ENCODE assay signal across 20 cellular contexts in genomic region chr20:38523697-38524096, GRCh38. TPM values are rescaled to one million over a fixed set of nuclear protein-coding genes. Genes with fewer than 3 reads are reported as not detected.
DNase-seq lines count a peak whose midpoint lies in the region; ATAC-seq and TF ChIP-seq lines count a peak whose summit lies in the region.
"Had no signal": no experiment of that assay in that cellular context is flagged by ENCODE, and none has a peak within 500 bp of the region (broad histone marks: within the 10 kb centered on the region; RNA-seq: fewer than 3 reads in every experiment).

No MANE protein-coding gene starts in this region.

- no peaks in the 10 kb centered on the region for H3K4me1 ChIP-seq in lower lobe of right lung
- H3K4me1 ChIP-seq: heart left ventricle had no signal

- TF ChIP-seq CTCF in AG10803 (conservative IDR thresholded peaks at IDR 0.05; ENCODE audit: low read length) (no peak), HFFc6 (IDR thresholded peaks at IDR 0.05) (no peak), foreskin fibroblast (IDR thresholded peaks at IDR 0.05; ENCODE audit: low read depth, low read length) (no peak), WTC11 (IDR thresholded peaks at IDR 0.05) (no peak), lower lobe of right lung (IDR thresholded peaks at IDR 0.05) (no peak)

- no peak overlapping the region for H3K27ac ChIP-seq in lower lobe of right lung
- H3K27ac ChIP-seq: heart left ventricle had no signal

- ATAC-seq in WTC11 = no peak
- ATAC-seq in lower lobe of right lung = no peak
- ATAC-seq in GM21576 (IDR thresholded peaks at IDR 0.05; ENCODE audit: unreplicated experiment) = no peak
- ATAC-seq: heart left ventricle had no signal

- H3K36me3 Mint-ChIP-seq in HFFc6 (ENCODE audit: low read depth) (peaks cover 43% of the 10 kb centered on the region), WTC11 (peaks cover 30% of the 10 kb centered on the region)

- intact Hi-C loops in lower lobe of right lung (cut with DNase I) = no loop called here

- DNase-seq in AG10803 (ENCODE audit: low read depth) (peak; percentile 47), HFFc6 (peak; percentile 57), astrocyte of the hippocampus (ENCODE audit: low read depth, low spot score) (peak; percentile 21), foreskin fibroblast (peak; percentile 45 to 75), amygdala (lab: John Stamatoyannopoulos, UW) (no peak), WTC11 (ENCODE audit: low spot score) (no peak), lower lobe of right lung (no peak)
- DNase-seq: activated CD4-positive, alpha-beta T cell treated with anti-CD3 and anti-CD28 coated beads, Interleukin-2, amount 10 ng/mL, durations not matched to agents 7 days and 5 days; aorta; C1 segment of cervical spinal cord; DMS79 treated with DMSO at 0.1 percent for 48 hours; effector CD8-positive, alpha-beta T cell; heart left ventricle; NCI-H2081; NCI-H774; Right ventricle myocardium superior had no signal

- no peaks in the 10 kb centered on the region for H3K9me3 Mint-ChIP-seq in HFFc6
- H3K9me3 Mint-ChIP-seq in WTC11 = no peaks in the 10 kb centered on the region
- H3K9me3 Mint-ChIP-seq: activated CD4-positive, alpha-beta T cell treated with anti-CD3 and anti-CD28 coated beads, Interleukin-2, amount 10 ng/mL, durations not matched to agents 7 days and 5 days had no signal

- H3K4me3 ChIP-seq in AG10803 (ENCODE audit: low read length) (no peak overlapping the region), foreskin fibroblast (ENCODE audit: low read depth in 1 of 2, low read length in 2 of 2) (no peak overlapping the region), lower lobe of right lung (no peak overlapping the region)
- H3K4me3 ChIP-seq: heart left ventricle had no signal

- POLR2A ChIA-PET in WTC11 (lab: Charles Lee) = no interaction called here

- H3K4me1 Mint-ChIP-seq in HFFc6 (ENCODE audit: low read depth) (peaks cover 21% of the 10 kb centered on the region), WTC11 (peaks cover 5% of the 10 kb centered on the region; the same call in 1 of the 2 replicates)
- H3K4me1 Mint-ChIP-seq: activated CD4-positive, alpha-beta T cell treated with anti-CD3 and anti-CD28 coated beads, Interleukin-2, amount 10 ng/mL, durations not matched to agents 7 days and 5 days had no signal

- peak overlapping the region; percentile 16 for H3K27ac Mint-ChIP-seq in HFFc6
- no peak overlapping the region for H3K27ac Mint-ChIP-seq in WTC11
- H3K27ac Mint-ChIP-seq: activated CD4-positive, alpha-beta T cell treated with anti-CD3 and anti-CD28 coated beads, Interleukin-2, amount 10 ng/mL, durations not matched to agents 7 days and 5 days; progenitor cell of endocrine pancreas had no signal

- H3K27me3 Mint-ChIP-seq in HFFc6 (ENCODE audit: insufficient read depth) (no peaks in the 10 kb centered on the region), WTC11 (ENCODE audit: low read depth) (no peaks in the 10 kb centered on the region)
- H3K27me3 Mint-ChIP-seq: activated CD4-positive, alpha-beta T cell treated with anti-CD3 and anti-CD28 coated beads, Interleukin-2, amount 10 ng/mL, durations not matched to agents 7 days and 5 days; progenitor cell of endocrine pancreas had no signal

- peaks cover 89% of the 10 kb centered on the region for H3K36me3 ChIP-seq in lower lobe of right lung

- peak overlapping the region; percentile 6 for H3K4me3 Mint-ChIP-seq in HFFc6
- H3K4me3 Mint-ChIP-seq in WTC11 = no peak overlapping the region
- H3K4me3 Mint-ChIP-seq: activated CD4-positive, alpha-beta T cell treated with anti-CD3 and anti-CD28 coated beads, Interleukin-2, amount 10 ng/mL, durations not matched to agents 7 days and 5 days had no signal

- H3K9me3 ChIP-seq in lower lobe of right lung = no peaks in the 10 kb centered on the region
- H3K9me3 ChIP-seq: heart left ventricle had no signal

- no peaks in the 10 kb centered on the region for H3K27me3 ChIP-seq in lower lobe of right lung (ENCODE audit: low read depth)
- H3K27me3 ChIP-seq: heart left ventricle had no signal

- CTCF ChIA-PET in WTC11 (lab: Charles Lee) = interaction anchor here (1.0 kb wide), 1 partner anchor 110 kb away, joined by 3 read pairs; no protein-coding TSS in a partner anchor

TF ChIP-seq in WTC11, 78 proteins besides CTCF, POLR2A, EP300 and RAD21:
- TF ChIP-seq MXD4 (CRISPR knock-in tag; IDR thresholded peaks at IDR 0.05; ENCODE audit: borderline replicate concordance) (no peak), ZNF138 (CRISPR knock-in tag; conservative IDR thresholded peaks at IDR 0.05) (no peak), NFE2L1 (CRISPR knock-in tag; IDR thresholded peaks at IDR 0.05) (no peak), MYBL2 (CRISPR knock-in tag; IDR thresholded peaks at IDR 0.05) (no peak), ZNF232 (CRISPR knock-in tag; IDR thresholded peaks at IDR 0.05) (no peak), FOXP1 (CRISPR knock-in tag; IDR thresholded peaks at IDR 0.05; ENCODE audit: borderline replicate concordance) (no peak), SP1 (CRISPR knock-in tag; conservative IDR thresholded peaks at IDR 0.05) (no peak), NR1H2 (CRISPR knock-in tag; IDR thresholded peaks at IDR 0.05) (no peak), ZNF219 (CRISPR knock-in tag; IDR thresholded peaks at IDR 0.05; ENCODE audit: borderline replicate concordance) (no peak), SOX15 (CRISPR knock-in tag; IDR thresholded peaks at IDR 0.05) (no peak), MAX (CRISPR knock-in tag; IDR thresholded peaks at IDR 0.05) (no peak)
- TF ChIP-seq, protein P1, sequence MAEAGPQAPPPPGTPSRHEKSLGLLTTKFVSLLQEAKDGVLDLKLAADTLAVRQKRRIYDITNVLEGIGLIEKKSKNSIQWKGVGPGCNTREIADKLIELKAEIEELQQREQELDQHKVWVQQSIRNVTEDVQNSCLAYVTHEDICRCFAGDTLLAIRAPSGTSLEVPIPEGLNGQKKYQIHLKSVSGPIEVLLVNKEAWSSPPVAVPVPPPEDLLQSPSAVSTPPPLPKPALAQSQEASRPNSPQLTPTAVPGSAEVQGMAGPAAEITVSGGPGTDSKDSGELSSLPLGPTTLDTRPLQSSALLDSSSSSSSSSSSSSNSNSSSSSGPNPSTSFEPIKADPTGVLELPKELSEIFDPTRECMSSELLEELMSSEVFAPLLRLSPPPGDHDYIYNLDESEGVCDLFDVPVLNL (CRISPR knock-in tag; IDR thresholded peaks at IDR 0.05; ENCODE audit: borderline replicate concordance, low read depth) = no peak
- TF ChIP-seq, protein P2, sequence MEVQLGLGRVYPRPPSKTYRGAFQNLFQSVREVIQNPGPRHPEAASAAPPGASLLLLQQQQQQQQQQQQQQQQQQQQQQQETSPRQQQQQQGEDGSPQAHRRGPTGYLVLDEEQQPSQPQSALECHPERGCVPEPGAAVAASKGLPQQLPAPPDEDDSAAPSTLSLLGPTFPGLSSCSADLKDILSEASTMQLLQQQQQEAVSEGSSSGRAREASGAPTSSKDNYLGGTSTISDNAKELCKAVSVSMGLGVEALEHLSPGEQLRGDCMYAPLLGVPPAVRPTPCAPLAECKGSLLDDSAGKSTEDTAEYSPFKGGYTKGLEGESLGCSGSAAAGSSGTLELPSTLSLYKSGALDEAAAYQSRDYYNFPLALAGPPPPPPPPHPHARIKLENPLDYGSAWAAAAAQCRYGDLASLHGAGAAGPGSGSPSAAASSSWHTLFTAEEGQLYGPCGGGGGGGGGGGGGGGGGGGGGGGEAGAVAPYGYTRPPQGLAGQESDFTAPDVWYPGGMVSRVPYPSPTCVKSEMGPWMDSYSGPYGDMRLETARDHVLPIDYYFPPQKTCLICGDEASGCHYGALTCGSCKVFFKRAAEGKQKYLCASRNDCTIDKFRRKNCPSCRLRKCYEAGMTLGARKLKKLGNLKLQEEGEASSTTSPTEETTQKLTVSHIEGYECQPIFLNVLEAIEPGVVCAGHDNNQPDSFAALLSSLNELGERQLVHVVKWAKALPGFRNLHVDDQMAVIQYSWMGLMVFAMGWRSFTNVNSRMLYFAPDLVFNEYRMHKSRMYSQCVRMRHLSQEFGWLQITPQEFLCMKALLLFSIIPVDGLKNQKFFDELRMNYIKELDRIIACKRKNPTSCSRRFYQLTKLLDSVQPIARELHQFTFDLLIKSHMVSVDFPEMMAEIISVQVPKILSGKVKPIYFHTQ (CRISPR knock-in tag; IDR thresholded peaks at IDR 0.05) = no peak
- TF ChIP-seq, protein P3, sequence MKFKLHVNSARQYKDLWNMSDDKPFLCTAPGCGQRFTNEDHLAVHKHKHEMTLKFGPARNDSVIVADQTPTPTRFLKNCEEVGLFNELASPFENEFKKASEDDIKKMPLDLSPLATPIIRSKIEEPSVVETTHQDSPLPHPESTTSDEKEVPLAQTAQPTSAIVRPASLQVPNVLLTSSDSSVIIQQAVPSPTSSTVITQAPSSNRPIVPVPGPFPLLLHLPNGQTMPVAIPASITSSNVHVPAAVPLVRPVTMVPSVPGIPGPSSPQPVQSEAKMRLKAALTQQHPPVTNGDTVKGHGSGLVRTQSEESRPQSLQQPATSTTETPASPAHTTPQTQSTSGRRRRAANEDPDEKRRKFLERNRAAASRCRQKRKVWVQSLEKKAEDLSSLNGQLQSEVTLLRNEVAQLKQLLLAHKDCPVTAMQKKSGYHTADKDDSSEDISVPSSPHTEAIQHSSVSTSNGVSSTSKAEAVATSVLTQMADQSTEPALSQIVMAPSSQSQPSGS (CRISPR knock-in tag; IDR thresholded peaks at IDR 0.05; ENCODE audit: borderline replicate concordance, low read depth) = no peak

RNA-seq across cellular contexts. Expression of gene RALGAPB, which starts 51.1 kb away (rescaled TPM):
- total RNA-seq in HFFc6 (2021; fragmentation: NEBNext Ultra II Directional; extraction: Animal tissue kit (Norgen Biotek cat#: 25700)) = 10 to 100 TPM; 23.4 to 29.5 (median 26.7) TPM
- 29.4 to 36.7 TPM (median 31.4 TPM) in 3 replicates for total RNA-seq in WTC11 (2021)
- 35.7 TPM for total RNA-seq in lower lobe of right lung

RNA-seq across cellular contexts. Expression of gene ADIG, which starts 57.3 kb away (rescaled TPM):
- not detected for total RNA-seq in HFFc6 (2021; fragmentation: NEBNext Ultra II Directional; extraction: Animal tissue kit (Norgen Biotek cat#: 25700))
- total RNA-seq in WTC11 (2021) (not detected in 3 replicates), lower lobe of right lung (not detected)
- total RNA-seq: activated CD4-positive, alpha-beta T cell treated with anti-CD3 and anti-CD28 coated beads, Interleukin-2, amount 10 ng/mL, durations not matched to agents 7 days and 5 days; aorta; heart left ventricle; myocyte; progenitor cell of endocrine pancreas; Right ventricle myocardium superior; temporal lobe had no signal

Comparison
In these comparisons a context has a peak if more than half of its experiments do, and no peak if none do; other contexts are left out.
1. DNase-seq: peak in AG10803 (single experiment), HFFc6 (single experiment), astrocyte of the hippocampus (single experiment) and foreskin fibroblast (2 of 2); none in amygdala (0 of 56), WTC11 (single experiment) and lower lobe of right lung (single experiment).